In genomic region chr19:35775046-35775297, GRCh38 we compare ENCODE assay signal across 2 cellular contexts.
TF ChIP-seq lines count a peak whose summit lies in the region.

No MANE protein-coding gene starts in this region.

TF ChIP-seq in GM23338, 12 proteins besides CTCF, POLR2A, EP300 and RAD21:
- TF ChIP-seq REST (IDR thresholded peaks at IDR 0.05; ENCODE audit: unreplicated experiment) (no peak), STAT1 (IDR thresholded peaks at IDR 0.05; ENCODE audit: unreplicated experiment) (no peak), ZNF331 (CRISPR knock-in tag; IDR thresholded peaks at IDR 0.05; ENCODE audit: low read depth) (no peak), ETS1 (IDR thresholded peaks at IDR 0.05) (no peak), EZH2 (IDR thresholded peaks at IDR 0.05; ENCODE audit: low read depth, unreplicated experiment) (no peak), NANOG (IDR thresholded peaks at IDR 0.05; ENCODE audit: borderline replicate concordance) (no peak), CREB1 (CRISPR knock-in tag; IDR thresholded peaks at IDR 0.05; ENCODE audit: low read depth) (no peak), POLR2AphosphoS5 (IDR thresholded peaks at IDR 0.05; ENCODE audit: low read depth) (no peak), EZH2phosphoT487 (IDR thresholded peaks at IDR 0.05; ENCODE audit: unreplicated experiment) (no peak), ZNF462 (CRISPR knock-in tag; IDR thresholded peaks at IDR 0.05) (no peak), JUNB (IDR thresholded peaks at IDR 0.05; ENCODE audit: unreplicated experiment) (no peak), ZNF114 (CRISPR knock-in tag; IDR thresholded peaks at IDR 0.05) (no peak)

TF ChIP-seq in neural cell, 6 proteins besides CTCF, POLR2A, EP300 and RAD21:
- TF ChIP-seq REST (IDR thresholded peaks at IDR 0.05; ENCODE audit: borderline replicate concordance) (no peak), EZH2 (IDR thresholded peaks at IDR 0.05; ENCODE audit: borderline replicate concordance, insufficient read depth, low read length, poor library complexity, severe bottlenecking) (no peak), MXI1 (conservative IDR thresholded peaks at IDR 0.05; ENCODE audit: poor library complexity, severe bottlenecking) (no peak), SMC3 (conservative IDR thresholded peaks at IDR 0.05; ENCODE audit: poor library complexity) (no peak), POLR2AphosphoS5 (IDR thresholded peaks at IDR 0.05) (no peak), TAF1 (IDR thresholded peaks at IDR 0.05; ENCODE audit: low read depth) (no peak)
